Comparison of ENCODE assay signal across 20 cellular contexts in genomic region chr15:100105101-100105500, GRCh38.
"Had no signal": no experiment of that assay in that cellular context is flagged by ENCODE, and none has a peak within 500 bp of the region (broad histone marks: within the 10 kb centered on the region; RNA-seq: fewer than 3 reads in every experiment).

No MANE protein-coding gene starts in this region.

- DNase-seq: effector CD4-positive, alpha-beta T cell; gastrocnemius medialis; heart right ventricle; hypothalamus; kidney glomerular epithelial cell; mammary epithelial cell; mucosa of descending colon; naive thymus-derived CD8-positive, alpha-beta T cell; stimulated activated CD4-positive, alpha-beta T cell treated with anti-CD3 and anti-CD28 coated beads, Interleukin-15, amount 100 ng/mL, for 24 hours; stimulated activated CD4-positive, alpha-beta T cell treated with anti-CD3 and anti-CD28 coated beads, Interleukin-1b, Interleukin-23, amount 100 ng/mL, for 48 hours; stimulated activated CD4-positive, alpha-beta T cell treated with anti-CD3 and anti-CD28 coated beads, Interleukin-4, amount 100 ng/mL, for 24 hours; stimulated activated naive B cell treated with anti-CD40 and anti-IgM and Interleukin-4, amounts not matched to agents 10 μg/mL and 1 μg/mL and 100 μg/mL, for 72 hours; stimulated activated naive CD8-positive, alpha-beta T cell treated with anti-CD3 and anti-CD28 coated beads, Interleukin-15, amount 100 ng/mL, for 72 hours; trophoblast cell had no signal

- H3K27ac ChIP-seq: coronary artery, gastrocnemius medialis, heart right ventricle, neutrophil, thoracic aorta had no signal

- H3K4me1 ChIP-seq: gastrocnemius medialis had no signal

- H3K9me3 ChIP-seq: gastrocnemius medialis, heart right ventricle, mucosa of descending colon, neutrophil, thoracic aorta, vagina had no signal

- H3K27me3 ChIP-seq: gastrocnemius medialis, heart right ventricle, neutrophil, vagina had no signal

- H3K36me3 ChIP-seq: heart right ventricle, neutrophil, thoracic aorta, vagina had no signal

- ATAC-seq: gastrocnemius medialis; heart right ventricle; left lobe of liver; mucosa of descending colon; naive thymus-derived CD8-positive, alpha-beta T cell; stimulated activated naive B cell treated with anti-CD40 and anti-IgM and Interleukin-4, amounts not matched to agents 10 μg/mL and 1 μg/mL and 100 μg/mL, for 72 hours; stimulated activated naive CD8-positive, alpha-beta T cell treated with anti-CD3 and anti-CD28 coated beads, Interleukin-15, amount 100 ng/mL, for 72 hours had no signal

- H3K4me3 ChIP-seq: coronary artery, gastrocnemius medialis, heart right ventricle, mucosa of descending colon, thoracic aorta, vagina had no signal

- FAIRE-seq: islet of Langerhans had no signal
